28 cellular contexts compared by ENCODE assay signal in the genomic region with DNA sequence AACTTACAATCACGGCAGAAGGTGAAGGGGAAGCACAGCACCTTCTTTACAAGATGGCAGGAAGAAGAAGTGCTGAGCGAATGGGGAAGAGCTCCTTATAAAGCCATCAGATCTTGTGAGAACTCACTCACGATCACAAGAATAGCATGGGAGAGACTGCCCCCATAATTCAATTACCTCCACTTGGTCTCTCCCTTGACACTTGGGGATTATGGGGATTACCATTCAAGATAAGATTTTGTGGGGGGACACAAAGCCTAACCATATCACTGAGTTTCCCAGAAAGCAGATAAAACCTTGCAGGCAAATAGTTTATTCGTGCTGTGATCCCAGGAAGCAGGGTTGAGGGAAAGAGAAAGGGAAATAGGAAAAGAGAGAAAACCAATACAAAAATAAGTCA.
"Had no signal": no experiment of that assay in that cellular context is flagged by ENCODE, and none has a peak within 500 bp of the region (broad histone marks: within the 10 kb centered on the region; RNA-seq: fewer than 3 reads in every experiment).

No MANE protein-coding gene starts in this region.

- H3K4me3 ChIP-seq: adrenal gland, ascending aorta had no signal

- H3K36me3 ChIP-seq: adrenal gland, ascending aorta had no signal

- H3K27ac ChIP-seq: adrenal gland, ascending aorta, VCaP had no signal

- H3K27me3 ChIP-seq: adrenal gland, ascending aorta had no signal

- H3K4me1 ChIP-seq: adrenal gland, ascending aorta had no signal

- DNase-seq: activated B cell treated with CpG ODN at 0.5 μM for 24 hours; activated CD4-positive, alpha-beta memory T cell treated with anti-CD3 and anti-CD28 coated beads for 36 hours; activated CD4-positive, alpha-beta T cell treated with anti-CD3 and anti-CD28 coated beads for 4 hours; activated CD4-positive, alpha-beta T cell treated with anti-CD3 and anti-CD28 coated beads, Interleukin-2, amount 10 ng/mL, durations not matched to agents 24 days and 14 days; activated CD4-positive, alpha-beta T cell treated with anti-CD3 and anti-CD28 coated beads, Interleukin-2, amount 50 U/mL, for 1 hour; activated CD4-positive, alpha-beta T cell treated with anti-CD3 and anti-CD28 coated beads, Interleukin-2, amount 50 U/mL, for 4 hours; activated CD4-positive, CD25-positive, alpha-beta regulatory T cell treated with anti-CD3 and anti-CD28 coated beads, Interleukin-2, amount 50 U/mL, for 72 hours; activated CD8-positive, alpha-beta memory T cell treated with anti-CD3 and anti-CD28 coated beads, Interleukin-2, amount 50 U/mL, for 4 hours; activated CD8-positive, alpha-beta T cell treated with anti-CD3 and anti-CD28 coated beads for 36 hours; activated effector memory CD4-positive, alpha-beta T cell treated with anti-CD3 and anti-CD28 coated beads, Interleukin-2, amount 50 U/mL, for 16 hours; activated gamma-delta T cell treated with Interleukin-2 at 50 U/mL for 16 hours; activated naive CD4-positive, alpha-beta T cell; activated naive CD4-positive, alpha-beta T cell treated with anti-CD3 and anti-CD28 coated beads for 36 hours; activated naive CD4-positive, alpha-beta T cell treated with anti-CD3 and anti-CD28 coated beads, Interleukin-2, amount 50 U/mL, for 16 hours; activated naive CD8-positive, alpha-beta T cell treated with anti-CD3 and anti-CD28 coated beads for 36 hours; activated T-cell treated with anti-CD3 and anti-CD28 coated beads for 4 hours; activated T-cell treated with anti-CD3 and anti-CD28 coated beads, Interleukin-2, amount 50 U/mL, for 1 hour; activated T-cell treated with anti-CD3 and anti-CD28 coated beads, Interleukin-2, amount 50 U/mL, for 4 hours; activated T-cell treated with anti-CD3 and anti-CD28 coated beads, Interleukin-2, amount 50 U/mL, for 72 hours; adrenal gland; amygdala; anterior cingulate cortex; central memory CD4-positive, alpha-beta T cell; T-helper 1 cell; T-helper 2 cell; T-helper 9 cell had no signal
